ENCODE assay signal across 8 cellular contexts in genomic region chr1:22052115-22053017, GRCh38. TPM values are rescaled to one million over a fixed set of nuclear protein-coding genes. Genes with fewer than 3 reads are reported as not detected.
A peak's percentile ranks its signal among the peaks of the same experiment; 100 is the strongest.
DNase-seq lines count a peak whose midpoint lies in the region; ATAC-seq and TF ChIP-seq lines count a peak whose summit lies in the region.

CDC42 (plus strand) TSS chr1:22052709; CDS start chr1:22078479, 25,770 bp downstream.

- H3K36me3 ChIP-seq in BJ (ENCODE audit: control insufficient read depth, insufficient read depth, low read length) (no peaks in the 10 kb centered on the region), colonic mucosa (no peaks in the 10 kb centered on the region)

- POLR2A ChIA-PET in BJ (lab: Charles Lee), result interaction anchor here (1.0 kb wide), 1 partner anchor 27 kb away, joined by 3 read pairs; no protein-coding TSS in a partner anchor

- no peaks in the 10 kb centered on the region for H3K27me3 ChIP-seq in BJ (ENCODE audit: control insufficient read depth, insufficient read depth, low read length)
- no peaks in the 10 kb centered on the region for H3K27me3 ChIP-seq in colonic mucosa

- H3K36me3 Mint-ChIP-seq in activated CD4-positive, alpha-beta T cell treated with anti-CD3 and anti-CD28 coated beads, Interleukin-2, amount 10 ng/mL, durations not matched to agents 24 days and 14 days (ENCODE audit: low read depth), result peaks cover 33% of the 10 kb centered on the region

- no peaks in the 10 kb centered on the region for H3K27me3 Mint-ChIP-seq in activated CD4-positive, alpha-beta T cell treated with anti-CD3 and anti-CD28 coated beads, Interleukin-2, amount 10 ng/mL, durations not matched to agents 24 days and 14 days

- H3K9me3 ChIP-seq in colonic mucosa, result no peaks in the 10 kb centered on the region

- peak; percentile 87 for ATAC-seq in GM19324 (IDR thresholded peaks at IDR 0.05; ENCODE audit: low FRiP score, unreplicated experiment)
- peak; percentile 88 for ATAC-seq in HG03460 (IDR thresholded peaks at IDR 0.05; ENCODE audit: unreplicated experiment)

- H3K4me3 Mint-ChIP-seq in activated CD4-positive, alpha-beta T cell treated with anti-CD3 and anti-CD28 coated beads, Interleukin-2, amount 10 ng/mL, durations not matched to agents 24 days and 14 days, result peak within 1 kb of the TSS; percentile 98

- peak within 1 kb of the TSS; percentile 97 for H3K27ac ChIP-seq in colonic mucosa

- peaks cover 54% of the 10 kb centered on the region for H3K4me1 Mint-ChIP-seq in activated CD4-positive, alpha-beta T cell treated with anti-CD3 and anti-CD28 coated beads, Interleukin-2, amount 10 ng/mL, durations not matched to agents 24 days and 14 days

- H3K9me3 Mint-ChIP-seq in activated CD4-positive, alpha-beta T cell treated with anti-CD3 and anti-CD28 coated beads, Interleukin-2, amount 10 ng/mL, durations not matched to agents 24 days and 14 days, result no peaks in the 10 kb centered on the region

- DNase-seq in BJ (ENCODE audit: low read depth) (peak; percentile 65), NCI-H526 treated with DMSO at 0.1 percent for 48 hours (lab: John Stamatoyannopoulos, UW) (peak; percentile 75), colonic mucosa (peak; percentile 97), left kidney (ENCODE audit: low read depth, low spot score) (peak; percentile 99)
- peak; percentile 99 for DNase-seq in activated CD4-positive, alpha-beta T cell treated with anti-CD3 and anti-CD28 coated beads, Interleukin-2, amount 10 ng/mL, durations not matched to agents 24 days and 14 days
- DNase-seq in stimulated activated CD4-positive, alpha-beta T cell treated with anti-CD3 and anti-CD28 coated beads, Interleukin-1b, Interleukin-23, amount 100 ng/mL, for 48 hours, result peak; percentile 97

- CTCF ChIA-PET in BJ (lab: Yijun Ruan, JAX), result interaction anchor here (0.7 to 2.5 kb wide), 3 partner anchors 12 to 364 kb away, joined by 3 to 6 read pairs (median 4); no protein-coding TSS in a partner anchor

- H3K4me3 ChIP-seq in BJ (ENCODE audit: low read depth, low read length) (peak within 1 kb of the TSS; percentile 86), colonic mucosa (peak within 1 kb of the TSS; percentile 81)

- intact Hi-C loops in activated CD4-positive, alpha-beta T cell treated with anti-CD3 and anti-CD28 coated beads, Interleukin-2, amount 10 ng/mL, durations not matched to agents 24 days and 14 days (cut with micrococcal nuclease), result loop anchor here (1.0 to 2.0 kb wide), 5 partner anchors 12 to 269 kb away; partner anchors contain the start of gene USP48
- intact Hi-C loops in colonic mucosa (cut with DNase I), result no loop called here

- TF ChIP-seq CTCF in BJ (IDR thresholded peaks at IDR 0.05; ENCODE audit: insufficient read depth, low read depth, low read length) (no peak), colonic mucosa (IDR thresholded peaks at IDR 0.05) (no peak)

- H3K4me1 ChIP-seq in colonic mucosa, result peaks cover 10% of the 10 kb centered on the region

- peak within 1 kb of the TSS; percentile 94 to 99 for H3K9ac ChIP-seq in colonic mucosa (ENCODE audit: low read depth in 2 of 2, low read length in 2 of 2)

- H3K27ac Mint-ChIP-seq in activated CD4-positive, alpha-beta T cell treated with anti-CD3 and anti-CD28 coated beads, Interleukin-2, amount 10 ng/mL, durations not matched to agents 24 days and 14 days, result peak within 1 kb of the TSS; percentile 98

RNA-seq across cellular contexts. Expression of gene CDC42, which starts in this region (rescaled TPM):
- 148 and 304 TPM in 2 replicates for polyA plus RNA-seq in BJ (2011; rRNA removed)
- polyA minus RNA-seq in BJ (2011; rRNA and poly(A)+ RNA removed), result 150 and 189 TPM in 2 replicates
- total RNA-seq in activated CD4-positive, alpha-beta T cell treated with anti-CD3 and anti-CD28 coated beads, Interleukin-2, amount 10 ng/mL, durations not matched to agents 24 days and 14 days, result 307 and 321 TPM in 2 replicates
- total RNA-seq in colonic mucosa, result 100 to 1,000 TPM; 264 to 345 TPM

Comparison
In these comparisons a context has a peak if more than half of its experiments do, and no peak if none do; other contexts are left out.
1. Peak in every context shown above with its lines: DNase-seq, ATAC-seq, H3K4me3 ChIP-seq and H3K27ac ChIP-seq.